In genomic region chr9:77667151-77667550, GRCh38 we compare ENCODE assay signal across 21 cellular contexts. TPM values are rescaled to one million over a fixed set of nuclear protein-coding genes. Genes with fewer than 3 reads are reported as not detected.
DNase-seq lines count a peak whose midpoint lies in the region; ATAC-seq, FAIRE-seq and TF ChIP-seq lines count a peak whose summit lies in the region.
"Had no signal": no experiment of that assay in that cellular context is flagged by ENCODE, and none has a peak within 500 bp of the region (broad histone marks: within the 10 kb centered on the region; RNA-seq: fewer than 3 reads in every experiment).

No MANE protein-coding gene starts in this region.

- peak; percentile 4 to 35 for TF ChIP-seq RAD21 in liver (IDR thresholded peaks at IDR 0.05)
- TF ChIP-seq RAD21 in HepG2 (CRISPR knock-in tag; IDR thresholded peaks at IDR 0.05), result no peak

- POLR2A ChIA-PET in HepG2 (lab: Yijun Ruan, JAX), result no interaction called here

- CTCF ChIA-PET in HepG2 (lab: Yijun Ruan, JAX; ENCODE audit: low intra/inter-chr PET ratio, low total read pairs), result no interaction called here

- H3K79me2 ChIP-seq in HepG2 (ENCODE audit: insufficient read depth, low read length), result no peaks in the 10 kb centered on the region

- BruUV-seq in HepG2 (replicated peaks; lab: Mats Ljungman, UMichigan), result no TSS peak

- no peaks in the 10 kb centered on the region for H3K36me3 ChIP-seq in liver (ENCODE audit: control insufficient read depth in 4 of 4, insufficient read depth in 3 of 4, low read depth in 1 of 4, low read length in 3 of 4)
- H3K36me3 ChIP-seq in HepG2 (replicated peaks in 1 of 2; ENCODE audit: control insufficient read depth in 1 of 2, insufficient read depth in 2 of 2, low read length in 2 of 2), result no peaks in the 10 kb centered on the region
- no peaks in the 10 kb centered on the region for H3K36me3 ChIP-seq in right lobe of liver

- in situ Hi-C loops in HepG2 (cut with HindIII; ENCODE audit: extremely low pct_ligation_motif_present, low pct_unique_long_range_greater_than_20kb), result no loop called here

- H3K4me1 ChIP-seq in liver (ENCODE audit: control insufficient read depth in 4 of 4, insufficient read depth in 4 of 4, low read length in 3 of 4) (peaks cover 0 to 32% (median 28%) of the 10 kb centered on the region in 4 donors), HepG2 (ENCODE audit: insufficient read depth, low read length) (no peaks in the 10 kb centered on the region), right lobe of liver (peaks cover 0 to 32% (median 8%) of the 10 kb centered on the region in 4 donors)
- H3K4me1 ChIP-seq: Caco-2 had no signal

- H3K27me3 ChIP-seq in liver (ENCODE audit: control insufficient read depth in 4 of 4, insufficient read depth in 4 of 4, low read length in 3 of 4), result no peaks in the 10 kb centered on the region
- H3K27me3 ChIP-seq in HepG2 (ENCODE audit: control insufficient read depth in 1 of 2, insufficient read depth in 2 of 2, low read length in 2 of 2), result peaks cover 0 to 6% of the 10 kb centered on the region in 2 experiments; a peak in 1 of 5 replicates
- no peaks in the 10 kb centered on the region for H3K27me3 ChIP-seq in right lobe of liver

- DNase-seq in HepG2 (ENCODE audit: low spot score), result no peak
- peak; percentile 45 for DNase-seq in NCI-H774 (lab: John Stamatoyannopoulos, UW)
- DNase-seq in right lobe of liver, result no peak
- DNase-seq in cerebellar cortex (ENCODE audit: low spot score), result no peak
- DNase-seq in NCI-H82 treated with DMSO at 0.1 percent for 48 hours (lab: John Stamatoyannopoulos, UW; ENCODE audit: unreplicated experiment), result no peak
- DNase-seq in central memory CD4-positive, alpha-beta T cell, result no peak
- DNase-seq: C1 segment of cervical spinal cord; Caco-2; CD4-positive, alpha-beta memory T cell; NCI-H1048; NCI-H1436; NCI-H187 treated with DMSO at 0.1 percent for 48 hours; NCI-H2171 treated with DMSO at 0.1 percent for 48 hours; NCI-H524 treated with DMSO at 0.1 percent for 48 hours; PC-3; SK-N-SH; SW 1271 had no signal

- H3K27ac ChIP-seq in liver (ENCODE audit: low read depth in 1 of 2, low read length in 2 of 2), result no peak overlapping the region
- H3K27ac ChIP-seq in HepG2 (ENCODE audit: extremely low read length, insufficient read depth, low read length), result no peak overlapping the region
- no peak overlapping the region for H3K27ac ChIP-seq in right lobe of liver

- H3K4me2 ChIP-seq in HepG2 (ENCODE audit: low read depth, low read length), result no peak overlapping the region
- H3K4me2 ChIP-seq: SK-N-SH had no signal

- H3K9me3 ChIP-seq in liver (ENCODE audit: control insufficient read depth in 4 of 4, low read length in 3 of 4) (no peaks in the 10 kb centered on the region), HepG2 (ENCODE audit: low read length) (no peaks in the 10 kb centered on the region), right lobe of liver (no peaks in the 10 kb centered on the region)
- H3K9me3 ChIP-seq: Caco-2, SK-N-SH had no signal

- no peak for TF ChIP-seq POLR2A in HepG2 (IDR thresholded peaks at IDR 0.05; ENCODE audit: insufficient read depth in 1 of 2, low read depth in 2 of 2, low read length in 2 of 2)
- TF ChIP-seq POLR2A in right lobe of liver (IDR thresholded peaks at IDR 0.05), result no peak

- no peak overlapping the region for H3K4me3 ChIP-seq in liver (ENCODE audit: low read depth in 1 of 3, low read length in 3 of 3)
- no peak overlapping the region for H3K4me3 ChIP-seq in HepG2 (replicated peaks in 1 of 3; ENCODE audit: insufficient read depth in 1 of 3, low read depth in 2 of 3, low read length in 3 of 3)
- H3K4me3 ChIP-seq in right lobe of liver, result no peak overlapping the region

- no peak for FAIRE-seq in HepG2 (lab: Jason Lieb, UNC)
- FAIRE-seq: A204.1, GM19239 had no signal

- no peak overlapping the region for H2AFZ ChIP-seq in HepG2 (ENCODE audit: low read length)

- TF ChIP-seq CTCF in liver (IDR thresholded peaks at IDR 0.05; ENCODE audit: low read depth, low read length, missing input control) (no peak), HepG2 (CRISPR knock-in tag; IDR thresholded peaks at IDR 0.05) (no peak), right lobe of liver (IDR thresholded peaks at IDR 0.05) (no peak)

- H4K20me1 ChIP-seq in HepG2 (ENCODE audit: insufficient read depth, low read length), result no peaks in the 10 kb centered on the region

- intact Hi-C loops in HepG2 (cut with micrococcal nuclease; ENCODE audit: unreplicated experiment) (no loop called here), right lobe of liver (cut with DNase I) (no loop called here)

- TF ChIP-seq EP300 in HepG2 (IDR thresholded peaks at IDR 0.05; ENCODE audit: low read depth in 2 of 2, low read length in 2 of 2), result no peak
- no peak for TF ChIP-seq EP300 in HepG2 (CRISPR knock-in tag; IDR thresholded peaks at IDR 0.05; ENCODE audit: borderline replicate concordance)

- WGBS in liver, result 37% methylated on average over 1 of the region's 1 CpG
- WGBS in HepG2 (ENCODE audit: low lambda C conversion rate), result 28% methylated on average over 1 of the region's 1 CpG
- WGBS in right lobe of liver (ENCODE audit: insufficient coverage, low coverage, low lambda C conversion rate, missing lambda C conversion rate), result 28% methylated on average over 1 of the region's 1 CpG

- no peak overlapping the region for H3K9ac ChIP-seq in liver (ENCODE audit: low read depth in 1 of 2, low read length in 2 of 2)
- H3K9ac ChIP-seq in HepG2 (ENCODE audit: insufficient read depth, low read depth, low read length), result no peak overlapping the region
- H3K9ac ChIP-seq: SK-N-SH had no signal

- ATAC-seq in HepG2, result no peak
- ATAC-seq in right lobe of liver, result peak; percentile 65 to 81 (median 75)
- ATAC-seq: HCT116, PC-3 had no signal

TF ChIP-seq in liver, 16 proteins besides CTCF, POLR2A, EP300 and RAD21 (continues in another document):
- no peak for TF ChIP-seq FOXA1 (IDR thresholded peaks at IDR 0.05)

TF ChIP-seq in HepG2, 621 proteins besides CTCF, POLR2A, EP300 and RAD21 (continues in another document):
- TF ChIP-seq, protein P1, sequence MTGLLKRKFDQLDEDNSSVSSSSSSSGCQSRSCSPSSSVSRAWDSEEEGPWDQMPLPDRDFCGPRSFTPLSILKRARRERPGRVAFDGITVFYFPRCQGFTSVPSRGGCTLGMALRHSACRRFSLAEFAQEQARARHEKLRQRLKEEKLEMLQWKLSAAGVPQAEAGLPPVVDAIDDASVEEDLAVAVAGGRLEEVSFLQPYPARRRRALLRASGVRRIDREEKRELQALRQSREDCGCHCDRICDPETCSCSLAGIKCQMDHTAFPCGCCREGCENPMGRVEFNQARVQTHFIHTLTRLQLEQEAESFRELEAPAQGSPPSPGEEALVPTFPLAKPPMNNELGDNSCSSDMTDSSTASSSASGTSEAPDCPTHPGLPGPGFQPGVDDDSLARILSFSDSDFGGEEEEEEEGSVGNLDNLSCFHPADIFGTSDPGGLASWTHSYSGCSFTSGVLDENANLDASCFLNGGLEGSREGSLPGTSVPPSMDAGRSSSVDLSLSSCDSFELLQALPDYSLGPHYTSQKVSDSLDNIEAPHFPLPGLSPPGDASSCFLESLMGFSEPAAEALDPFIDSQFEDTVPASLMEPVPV (CRISPR knock-in tag; IDR thresholded peaks at IDR 0.05), result no peak
- TF ChIP-seq, protein P2, sequence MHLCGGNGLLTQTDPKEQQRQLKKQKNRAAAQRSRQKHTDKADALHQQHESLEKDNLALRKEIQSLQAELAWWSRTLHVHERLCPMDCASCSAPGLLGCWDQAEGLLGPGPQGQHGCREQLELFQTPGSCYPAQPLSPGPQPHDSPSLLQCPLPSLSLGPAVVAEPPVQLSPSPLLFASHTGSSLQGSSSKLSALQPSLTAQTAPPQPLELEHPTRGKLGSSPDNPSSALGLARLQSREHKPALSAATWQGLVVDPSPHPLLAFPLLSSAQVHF (CRISPR knock-in tag; IDR thresholded peaks at IDR 0.05), result no peak
- TF ChIP-seq ZNF773 (CRISPR knock-in tag; IDR thresholded peaks at IDR 0.05; ENCODE audit: borderline replicate concordance), result no peak
- TF ChIP-seq FOXO4 (CRISPR knock-in tag; conservative IDR thresholded peaks at IDR 0.05), result no peak
- no peak for TF ChIP-seq MTA1 (CRISPR knock-in tag; IDR thresholded peaks at IDR 0.05; ENCODE audit: borderline replicate concordance)
- no peak for TF ChIP-seq PITX1 (CRISPR knock-in tag; IDR thresholded peaks at IDR 0.05)

RNA-seq across cellular contexts. Expression of gene GNA14, which starts 19.0 kb away (rescaled TPM):
- 1 to 10 TPM; 1.1 to 5.4 TPM for total RNA-seq in liver
- 1 to 10 TPM; 2.6 to 3.3 TPM for polyA plus RNA-seq in liver
- total RNA-seq in HepG2 (2016; rRNA removed; fragmentation: Illumina TruSeq; extraction: Trizol), result not detected in 2 replicates
- total RNA-seq in HepG2 (2016; cell fraction: cytosol; rRNA removed; fragmentation: Illumina TruSeq; extraction: Trizol; ENCODE audit: low read depth), result not detected in 2 replicates
- total RNA-seq in HepG2 (2016; cell fraction: insoluble cytoplasmic fraction; rRNA removed; fragmentation: Illumina TruSeq; extraction: Trizol), result not detected in 2 replicates
- not detected in 2 replicates for total RNA-seq in HepG2 (2016; cell fraction: membrane; rRNA removed; fragmentation: Illumina TruSeq; extraction: Trizol)
- not detected in 2 replicates for total RNA-seq in HepG2 (2016; cell fraction: nucleus; rRNA removed; fragmentation: Illumina TruSeq; extraction: Trizol)
- polyA plus RNA-seq in HepG2 (2011; rRNA removed), result not detected in 2 replicates
- polyA plus RNA-seq in HepG2 (2011; cell fraction: cytosol; rRNA removed), result 0.04 and 0.09 TPM in 2 replicates
- 0.06 and 0.09 TPM in 2 replicates for polyA plus RNA-seq in HepG2 (2011; cell fraction: nucleus; rRNA removed)
- polyA plus RNA-seq in HepG2 (2012), result not detected in 2 replicates
- polyA plus RNA-seq in HepG2 (2016; cell fraction: cytosol; fragmentation: Illumina TruSeq; extraction: Trizol; ENCODE audit: low read depth), result not detected in 2 replicates
- polyA plus RNA-seq in HepG2 (2016; cell fraction: insoluble cytoplasmic fraction; fragmentation: Illumina TruSeq; extraction: Trizol; ENCODE audit: low read depth), result 0.09 TPM in 1 of 2 replicates, not detected in the other
- not detected in 2 replicates for polyA plus RNA-seq in HepG2 (2016; cell fraction: membrane; fragmentation: Illumina TruSeq; extraction: Trizol; ENCODE audit: low read depth)
- not detected in 2 replicates for polyA plus RNA-seq in HepG2 (2016; cell fraction: nucleus; fragmentation: Illumina TruSeq; extraction: Trizol; ENCODE audit: insufficient read depth, low read depth)
- not detected in 2 replicates for polyA minus RNA-seq in HepG2 (2011; rRNA and poly(A)+ RNA removed; ENCODE audit: low replicate concordance)
- not detected in 2 replicates for polyA minus RNA-seq in HepG2 (2011; cell fraction: cytosol; rRNA and poly(A)+ RNA removed)
- polyA minus RNA-seq in HepG2 (2011; cell fraction: nucleus; rRNA and poly(A)+ RNA removed), result not detected in 2 replicates
- total RNA-seq in right lobe of liver, result 1 to 10 TPM; 2.3 to 4.2 (median 3.8) TPM
- total RNA-seq: Caco-2; CD4-positive, alpha-beta memory T cell had no signal
- polyA plus RNA-seq: CD4-positive, alpha-beta memory T cell had no signal
